Comparison of ENCODE assay signal across 34 cellular contexts in the genomic region with DNA sequence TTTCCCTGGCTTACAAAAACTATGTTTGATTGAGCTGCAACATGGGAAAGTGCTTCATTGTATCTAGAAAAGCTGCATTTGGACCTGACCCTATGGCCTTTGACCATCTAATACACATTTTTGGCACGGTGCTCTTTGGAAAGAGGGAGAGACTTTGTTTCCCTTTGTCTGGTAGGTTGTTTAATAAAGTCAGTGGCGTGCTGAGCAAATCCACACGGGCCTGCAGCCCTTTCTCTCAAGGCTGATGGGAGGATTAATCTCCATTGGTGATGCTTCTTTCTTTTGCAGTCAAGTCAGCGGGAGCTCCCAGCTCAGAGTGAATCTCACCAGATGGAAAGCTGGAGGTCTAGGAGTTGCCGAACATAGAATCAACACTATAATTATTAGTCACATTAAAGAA.
"Had no signal": no experiment of that assay in that cellular context is flagged by ENCODE, and none has a peak within 500 bp of the region (broad histone marks: within the 10 kb centered on the region; RNA-seq: fewer than 3 reads in every experiment).

No MANE protein-coding gene starts in this region.

- H3K4me3 ChIP-seq: adrenal gland, body of pancreas, Peyer's patch, SJSA1 had no signal

- H3K27me3 Mint-ChIP-seq: activated B cell treated with CpG ODN at 0.5 μM for 24 hours had no signal

- H3K9me3 Mint-ChIP-seq: activated naive CD4-positive, alpha-beta T cell treated with anti-CD3 and anti-CD28 coated beads, Interleukin-2, amount 50 U/mL, for 72 hours; T-helper 2 cell treated with Interferon-gamma antibody and Interleukin-4, amounts not matched to agents 5 μg/mL and 100 μg/mL, for 36 hours had no signal

- H3K4me2 ChIP-seq: KMS-11, SK-N-SH had no signal

- H3K27ac ChIP-seq: adrenal gland, body of pancreas, KMS-11, Peyer's patch, SJSA1 had no signal

- H3K9ac ChIP-seq: KMS-11, SK-N-SH had no signal

- H3K4me1 ChIP-seq: adrenal gland, body of pancreas, Peyer's patch, SJSA1 had no signal

- H3K9me3 ChIP-seq: Peyer's patch, SJSA1, SK-N-SH had no signal

- H3K27me3 ChIP-seq: adrenal gland, body of pancreas, Peyer's patch, SJSA1 had no signal

- ATAC-seq: activated naive CD4-positive, alpha-beta T cell treated with anti-CD3 and anti-CD28 coated beads, Interleukin-2, amount 50 U/mL, for 72 hours; activated T-cell treated with anti-CD3 and anti-CD28 coated beads, Interleukin-2, amount 50 U/mL, for 4 hours; body of pancreas; PC-3 had no signal

- DNase-seq: activated B cell treated with CpG ODN at 0.5 μM for 24 hours; activated CD4-positive, alpha-beta memory T cell treated with anti-CD3 and anti-CD28 coated beads for 36 hours; activated CD4-positive, alpha-beta T cell treated with anti-CD3 and anti-CD28 coated beads for 4 hours; activated CD4-positive, alpha-beta T cell treated with anti-CD3 and anti-CD28 coated beads, Interleukin-2, amount 50 U/mL, for 1 hour; activated CD4-positive, CD25-positive, alpha-beta regulatory T cell treated with anti-CD3 and anti-CD28 coated beads, Interleukin-2, amount 50 U/mL, for 72 hours; activated CD8-positive, alpha-beta memory T cell treated with anti-CD3 and anti-CD28 coated beads, Interleukin-2, amount 50 U/mL, for 4 hours; activated gamma-delta T cell treated with Interleukin-2 at 50 U/mL for 16 hours; activated naive CD4-positive, alpha-beta T cell treated with anti-CD3 and anti-CD28 coated beads for 36 hours; activated T-cell treated with anti-CD3 and anti-CD28 coated beads for 4 hours; activated T-cell treated with anti-CD3 and anti-CD28 coated beads, Interleukin-2, amount 50 U/mL, for 4 hours; adrenal gland; body of pancreas; central memory CD4-positive, alpha-beta T cell; MM.1S; MV-4-11; NCI-H1092; NCI-H1436 treated with DMSO at 0.1 percent for 48 hours; NCI-H1694 treated with DMSO at 0.1 percent for 48 hours; NCI-H2029; NCI-H446; NCI-H510A treated with DMSO at 0.1 percent for 48 hours; NCI-H748 treated with DMSO at 0.1 percent for 48 hours; NK-92 treated with Interleukin-12 subunit alpha and Interleukin-12 subunit beta, amount 100 ng/mL, for 24 hours; PC-3; Peyer's patch; RPMI8226; SHP77 treated with DMSO at 0.1 percent for 48 hours; SK-N-SH had no signal

- H3K36me3 Mint-ChIP-seq: activated CD4-positive, alpha-beta memory T cell treated with anti-CD3 and anti-CD28 coated beads for 36 hours; activated naive CD4-positive, alpha-beta T cell treated with anti-CD3 and anti-CD28 coated beads, Interleukin-2, amount 50 U/mL, for 72 hours had no signal

- H3K4me1 Mint-ChIP-seq: activated B cell treated with CpG ODN at 0.5 μM for 24 hours had no signal

- H3K36me3 ChIP-seq: adrenal gland, Peyer's patch, SJSA1 had no signal

- H3K27ac Mint-ChIP-seq: activated B cell treated with CpG ODN at 0.5 μM for 24 hours; activated CD4-positive, alpha-beta memory T cell treated with anti-CD3 and anti-CD28 coated beads for 36 hours; activated naive CD4-positive, alpha-beta T cell treated with anti-CD3 and anti-CD28 coated beads for 36 hours; activated naive CD4-positive, alpha-beta T cell treated with anti-CD3 and anti-CD28 coated beads, Interleukin-2, amount 50 U/mL, for 72 hours; activated T-helper 1 cell treated with anti-CD3 and anti-CD28 coated beads, Interleukin-12 subunit alpha, Interleukin-12 subunit beta, Interleukin-2, Interleukin-4 antibody, amounts not matched to agents 30 ng/mL and 10 ng/mL and 1 ng/mL, durations not matched to agents 14 hours and 24 hours and 36 hours; T-helper 1 cell treated with Interleukin-12 subunit alpha and Interleukin-12 subunit beta and Interleukin-4 antibody, amounts not matched to agents 30 μg/mL and 1 μg/mL, for 36 hours; T-helper 2 cell treated with Interferon-gamma antibody and Interleukin-4, amounts not matched to agents 5 μg/mL and 100 μg/mL, for 36 hours had no signal

- H3K4me3 Mint-ChIP-seq: activated B cell treated with CpG ODN at 0.5 μM for 24 hours; activated CD4-positive, alpha-beta memory T cell treated with anti-CD3 and anti-CD28 coated beads for 36 hours; activated naive CD4-positive, alpha-beta T cell treated with anti-CD3 and anti-CD28 coated beads for 36 hours; activated T-cell treated with anti-CD3 and anti-CD28 coated beads, Interleukin-2, amount 50 U/mL, for 4 hours; activated T-helper 1 cell treated with anti-CD3 and anti-CD28 coated beads, Interleukin-12 subunit alpha, Interleukin-12 subunit beta, Interleukin-2, Interleukin-4 antibody, amounts not matched to agents 30 ng/mL and 10 ng/mL and 1 ng/mL, durations not matched to agents 14 hours and 24 hours and 36 hours; T-helper 1 cell treated with Interleukin-12 subunit alpha and Interleukin-12 subunit beta and Interleukin-4 antibody, amounts not matched to agents 30 μg/mL and 1 μg/mL, for 36 hours; T-helper 2 cell treated with Interferon-gamma antibody and Interleukin-4, amounts not matched to agents 5 μg/mL and 100 μg/mL, for 36 hours had no signal
